ENCODE assay signal across 8 cellular contexts in genomic region chr16:727291-727977, GRCh38. TPM values are rescaled to one million over a fixed set of nuclear protein-coding genes. Genes with fewer than 3 reads are reported as not detected.
DNase-seq lines count a peak whose midpoint lies in the region; ATAC-seq and TF ChIP-seq lines count a peak whose summit lies in the region.

No MANE protein-coding gene starts in this region.

- TF ChIP-seq POLR2A in suprapubic skin (IDR thresholded peaks at IDR 0.05) = no peak

- CTCF ChIA-PET in Calu3 (lab: Charles Lee) = interaction anchor here (0.7 to 1.1 kb wide), 3 partner anchors 11 to 15 kb away, joined by 3 to 7 read pairs (median 3); partner anchors contain the start of gene CIAO3

- DNase-seq in Calu3 (no peak), suprapubic skin (ENCODE audit: low spot score in 2 of 2) (no peak), NCI-H2029 treated with DMSO at 0.1 percent for 48 hours (lab: John Stamatoyannopoulos, UW) (no peak)

- TF ChIP-seq CTCF in Calu3 (IDR thresholded peaks at IDR 0.05; ENCODE audit: unreplicated experiment) = no peak
- TF ChIP-seq CTCF in suprapubic skin (IDR thresholded peaks at IDR 0.05) = no peak

- ATAC-seq in HG03354 (IDR thresholded peaks at IDR 0.05; ENCODE audit: poor library complexity, severe bottlenecking, unreplicated experiment) (peak; percentile 11), HG02642 (IDR thresholded peaks at IDR 0.05; ENCODE audit: poor library complexity, unreplicated experiment) (no peak), HG02840 (IDR thresholded peaks at IDR 0.05; ENCODE audit: low FRiP score, unreplicated experiment) (no peak)
- peak; percentile 27 for ATAC-seq in activated T-helper 17 cell treated with anti-CD3 and anti-CD28 coated beads, Interleukin-2, amount 50 U/mL, for 72 hours (replicated peaks)

- H3K4me1 ChIP-seq in iPS-20b (ENCODE audit: insufficient read depth, low read length) (no peaks in the 10 kb centered on the region), suprapubic skin (peaks cover 32% of the 10 kb centered on the region)

- H3K36me3 ChIP-seq in iPS-20b (ENCODE audit: insufficient read depth, low read depth, low read length) = no peaks in the 10 kb centered on the region; the same call in 1 of the 2 replicates
- peaks cover 16% of the 10 kb centered on the region for H3K36me3 ChIP-seq in suprapubic skin

- H3K4me1 Mint-ChIP-seq in Calu3 (ENCODE audit: low read depth, unreplicated experiment) = no peaks in the 10 kb centered on the region
- H3K4me1 Mint-ChIP-seq in activated T-helper 17 cell treated with anti-CD3 and anti-CD28 coated beads, Interleukin-2, amount 50 U/mL, for 72 hours = no peaks in the 10 kb centered on the region

- H3K4me3 ChIP-seq in iPS-20b (ENCODE audit: low read length) = peak overlapping the region; percentile 62
- H3K4me3 ChIP-seq in suprapubic skin = peak overlapping the region; percentile 52

- peaks cover 57% of the 10 kb centered on the region for H3K36me3 Mint-ChIP-seq in Calu3 (ENCODE audit: insufficient read depth, unreplicated experiment)
- H3K36me3 Mint-ChIP-seq in activated T-helper 17 cell treated with anti-CD3 and anti-CD28 coated beads, Interleukin-2, amount 50 U/mL, for 72 hours (ENCODE audit: low read depth) = peaks cover 1% of the 10 kb centered on the region

- TF ChIP-seq EP300 in suprapubic skin (IDR thresholded peaks at IDR 0.05) = no peak

- H3K9me3 Mint-ChIP-seq in Calu3 (ENCODE audit: low read depth, unreplicated experiment) = no peaks in the 10 kb centered on the region
- no peaks in the 10 kb centered on the region for H3K9me3 Mint-ChIP-seq in activated T-helper 17 cell treated with anti-CD3 and anti-CD28 coated beads, Interleukin-2, amount 50 U/mL, for 72 hours

- peak overlapping the region; percentile 15; the same call in 1 of the 2 replicates for H3K9ac ChIP-seq in iPS-20b (ENCODE audit: low read depth, low read length)

- WGBS in suprapubic skin = 0% methylated on average over 17 of the region's 61 CpGs

- no TSS peak for BruUV-seq in Calu3 (replicated peaks; lab: Mats Ljungman, UMichigan)

- no peak overlapping the region for H3K27ac Mint-ChIP-seq in Calu3 (ENCODE audit: unreplicated experiment)
- no peak overlapping the region for H3K27ac Mint-ChIP-seq in activated T-helper 17 cell treated with anti-CD3 and anti-CD28 coated beads, Interleukin-2, amount 50 U/mL, for 72 hours

- no peak overlapping the region for H3K27ac ChIP-seq in iPS-20b (ENCODE audit: low read length)
- H3K27ac ChIP-seq in suprapubic skin = no peak overlapping the region

- peak overlapping the region; percentile 74 for H3K4me3 Mint-ChIP-seq in Calu3 (ENCODE audit: low read depth, unreplicated experiment)
- no peak overlapping the region for H3K4me3 Mint-ChIP-seq in activated T-helper 17 cell treated with anti-CD3 and anti-CD28 coated beads, Interleukin-2, amount 50 U/mL, for 72 hours

- H3K9me3 ChIP-seq in iPS-20b (ENCODE audit: insufficient read depth, low read depth, low read length) (no peaks in the 10 kb centered on the region), suprapubic skin (no peaks in the 10 kb centered on the region)

- H3K27me3 ChIP-seq in iPS-20b (ENCODE audit: insufficient read depth, low read length) = peaks cover 25% of the 10 kb centered on the region
- peaks cover 34% of the 10 kb centered on the region for H3K27me3 ChIP-seq in suprapubic skin

- H3K27me3 Mint-ChIP-seq in Calu3 (ENCODE audit: unreplicated experiment) = no peaks in the 10 kb centered on the region
- no peaks in the 10 kb centered on the region for H3K27me3 Mint-ChIP-seq in activated T-helper 17 cell treated with anti-CD3 and anti-CD28 coated beads, Interleukin-2, amount 50 U/mL, for 72 hours

- intact Hi-C loops in Calu3 (cut with micrococcal nuclease; ENCODE audit: unreplicated experiment) = no loop called here

RNA-seq across cellular contexts. Expression of gene HAGHL, which starts 0.5 kb away (rescaled TPM):
- total RNA-seq in Calu3 (2022) (11.7 and 12.8 TPM in 2 replicates), suprapubic skin (1 to 10 TPM; 3.2 to 7.1 (median 4.8) TPM)
- total RNA-seq in activated T-helper 17 cell treated with anti-CD3 and anti-CD28 coated beads, Interleukin-2, amount 50 U/mL, for 72 hours = 10 to 100 TPM in 1 of 2 donors, 1 to 10 TPM in 1; 9.2 to 14.0 TPM

RNA-seq across cellular contexts. Expression of gene CCDC78, which starts 1.2 kb away (rescaled TPM):
- total RNA-seq in Calu3 (2022) (10.0 and 12.5 TPM in 2 replicates), suprapubic skin (1 to 10 TPM in 1 of 4 donors, under 1 TPM in 2, not detected in 1; 0.64 to 2.4 (median 0.83) TPM)
- 1 to 10 TPM; 4.3 to 4.4 TPM for total RNA-seq in activated T-helper 17 cell treated with anti-CD3 and anti-CD28 coated beads, Interleukin-2, amount 50 U/mL, for 72 hours

RNA-seq across cellular contexts. Expression of gene ANTKMT, which starts 6.5 kb away (rescaled TPM):
- 49.6 and 57.2 TPM in 2 replicates for total RNA-seq in Calu3 (2022)
- total RNA-seq in activated T-helper 17 cell treated with anti-CD3 and anti-CD28 coated beads, Interleukin-2, amount 50 U/mL, for 72 hours = 10 to 100 TPM; 13.5 to 22.4 TPM
- total RNA-seq in suprapubic skin = 10 to 100 TPM; 13.0 to 29.4 (median 23.8) TPM

RNA-seq across cellular contexts. Expression of gene METRN, which starts 12.5 kb away (rescaled TPM):
- total RNA-seq in Calu3 (2022) = 51.7 and 61.5 TPM in 2 replicates
- total RNA-seq in activated T-helper 17 cell treated with anti-CD3 and anti-CD28 coated beads, Interleukin-2, amount 50 U/mL, for 72 hours = 1 to 10 TPM; 4.5 to 8.4 TPM
- total RNA-seq in suprapubic skin = 10 to 100 TPM; 10.0 to 30.9 (median 15.8) TPM

RNA-seq across cellular contexts. Expression of gene CIAO3, which starts 13.4 kb away (rescaled TPM):
- total RNA-seq in Calu3 (2022) (51.9 and 58.4 TPM in 2 replicates), suprapubic skin (100 to 1,000 TPM in 1 of 4 donors, 10 to 100 TPM in 3; 35.2 to 110 (median 52.0) TPM)
- 10 to 100 TPM; 39.2 to 47.1 TPM for total RNA-seq in activated T-helper 17 cell treated with anti-CD3 and anti-CD28 coated beads, Interleukin-2, amount 50 U/mL, for 72 hours

Comparison
In these comparisons a context has a peak if more than half of its experiments do, and no peak if none do; other contexts are left out.
1. ATAC-seq: peak in HG03354 (single experiment) and activated T-helper 17 cell treated with anti-CD3 and anti-CD28 coated beads, Interleukin-2, amount 50 U/mL, for 72 hours (single experiment); none in HG02642 (single experiment) and HG02840 (single experiment).